In genomic region chr7:99325597-99326407, GRCh38 we compare ENCODE assay signal across 8 cellular contexts. TPM values are rescaled to one million over a fixed set of nuclear protein-coding genes. Genes with fewer than 3 reads are reported as not detected.
A peak's percentile ranks its signal among the peaks of the same experiment; 100 is the strongest.
DNase-seq lines count a peak whose midpoint lies in the region; ATAC-seq, FAIRE-seq and TF ChIP-seq lines count a peak whose summit lies in the region.

Gene ARPC1A, plus strand, starts transcription at chr7:99325898. Its CDS starts 7,456 bp downstream, at chr7:99333354.

- no peaks in the 10 kb centered on the region for H3F3A ChIP-seq in OCI-LY1 (ENCODE audit: insufficient read depth, low read length)

- no peak for FAIRE-seq in D721Med (lab: Jason Lieb, UNC)

- H3K4me3 ChIP-seq in OCI-LY1 (ENCODE audit: low read depth, low read length, poor library complexity, severe bottlenecking) = peak within 1 kb of the TSS; percentile 83

- DNase-seq in D721Med (ENCODE audit: insufficient read length, low spot score) (peak; percentile 84), HuH-7 (ENCODE audit: low spot score) (peak; percentile 98), endothelial cell (ENCODE audit: low spot score) (peak; percentile 95), mesothelial cell of epicardium (ENCODE audit: low spot score in 2 of 2, unreplicated experiment in 2 of 2) (peak; percentile 88 to 97)
- peak; percentile 92 for DNase-seq in activated CD8-positive, alpha-beta memory T cell treated with anti-CD3 and anti-CD28 coated beads, Interleukin-2, amount 50 U/mL, for 4 hours
- peak; percentile 73 to 88 for DNase-seq in stimulated activated CD8-positive, alpha-beta memory T cell treated with anti-CD3 and anti-CD28 coated beads, Interleukin-15, amount 100 ng/mL, for 4 hours (ENCODE audit: low read depth in 2 of 2)

- H3K27ac ChIP-seq in OCI-LY1 (ENCODE audit: low read depth, low read length, poor library complexity, severe bottlenecking) = peak within 1 kb of the TSS; percentile 0

- no peak within 1 kb of the TSS for H2AFZ ChIP-seq in OCI-LY1 (ENCODE audit: low read length)

- H3K9me3 ChIP-seq in OCI-LY1 (ENCODE audit: low read length) = no peaks in the 10 kb centered on the region

- H3K36me3 ChIP-seq in OCI-LY1 (ENCODE audit: insufficient read depth, low read length) = peaks cover 9% of the 10 kb centered on the region; the same call in 1 of the 2 replicates

- no peaks in the 10 kb centered on the region for H3K27me3 ChIP-seq in OCI-LY1 (ENCODE audit: insufficient read depth, low read length)

- H3K4me1 ChIP-seq in OCI-LY1 (ENCODE audit: insufficient read depth, low read length, severe bottlenecking) = peaks cover 45% of the 10 kb centered on the region

- peaks cover 47% of the 10 kb centered on the region for H3K79me2 ChIP-seq in OCI-LY1 (ENCODE audit: insufficient read depth, low read length)

- ATAC-seq in GM21515 (IDR thresholded peaks at IDR 0.05; ENCODE audit: unreplicated experiment) = peak; percentile 78

- no peaks in the 10 kb centered on the region for H3K9me2 ChIP-seq in OCI-LY1 (ENCODE audit: low read depth, low read length)

- H4K20me1 ChIP-seq in OCI-LY1 (ENCODE audit: insufficient read depth, low read length) = no peaks in the 10 kb centered on the region

- H3K9me3 Mint-ChIP-seq in endothelial cell (ENCODE audit: unreplicated experiment) (no peaks in the 10 kb centered on the region), mesothelial cell of epicardium (no peaks in the 10 kb centered on the region)

- H3K9ac ChIP-seq in OCI-LY1 (ENCODE audit: low read length) = peak within 1 kb of the TSS; percentile 97

- H3K4me3 Mint-ChIP-seq in endothelial cell (ENCODE audit: unreplicated experiment) (peak within 1 kb of the TSS; percentile 94), mesothelial cell of epicardium (peak within 1 kb of the TSS; percentile 78)

- H3K4me2 ChIP-seq in OCI-LY1 (ENCODE audit: low read length) = peak within 1 kb of the TSS; percentile 95

- H3K4me1 Mint-ChIP-seq in endothelial cell (ENCODE audit: unreplicated experiment) (peaks cover 18% of the 10 kb centered on the region), mesothelial cell of epicardium (peaks cover 20% of the 10 kb centered on the region)

- H3K27ac Mint-ChIP-seq in endothelial cell (ENCODE audit: unreplicated experiment) (peak within 1 kb of the TSS; percentile 19), mesothelial cell of epicardium (peak within 1 kb of the TSS; percentile 60)

- H3K36me3 Mint-ChIP-seq in endothelial cell (ENCODE audit: low read depth, unreplicated experiment) (no peaks in the 10 kb centered on the region), mesothelial cell of epicardium (no peaks in the 10 kb centered on the region)

- no peak for TF ChIP-seq CTCF in D721Med (IDR thresholded peaks at IDR 0.05; ENCODE audit: insufficient read depth, missing control alignments)
- TF ChIP-seq CTCF in OCI-LY1 (IDR thresholded peaks at IDR 0.05; ENCODE audit: low read length) = no peak
- TF ChIP-seq CTCF in endothelial cell (IDR thresholded peaks at IDR 0.05; ENCODE audit: unreplicated experiment) = no peak
- TF ChIP-seq CTCF in mesothelial cell of epicardium (IDR thresholded peaks at IDR 0.05; ENCODE audit: unreplicated experiment) = no peak

- H3K27me3 Mint-ChIP-seq in endothelial cell (ENCODE audit: unreplicated experiment) (peaks cover 2% of the 10 kb centered on the region), mesothelial cell of epicardium (ENCODE audit: low read depth) (no peaks in the 10 kb centered on the region)

RNA-seq across cellular contexts. Expression of gene ARPC1A, which starts in this region (rescaled TPM):
- total RNA-seq in endothelial cell (ENCODE audit: unreplicated experiment) (196 TPM), mesothelial cell of epicardium (97.1 to 102 TPM (median 99.3 TPM) in 3 replicates)

Comparison
In these comparisons a context has a peak if more than half of its experiments do, and no peak if none do; other contexts are left out.
1. Peak in every context shown above with its lines: DNase-seq, ATAC-seq, H3K4me3 ChIP-seq and H3K27ac ChIP-seq.